23 cellular contexts compared by ENCODE assay signal in the genomic region with DNA sequence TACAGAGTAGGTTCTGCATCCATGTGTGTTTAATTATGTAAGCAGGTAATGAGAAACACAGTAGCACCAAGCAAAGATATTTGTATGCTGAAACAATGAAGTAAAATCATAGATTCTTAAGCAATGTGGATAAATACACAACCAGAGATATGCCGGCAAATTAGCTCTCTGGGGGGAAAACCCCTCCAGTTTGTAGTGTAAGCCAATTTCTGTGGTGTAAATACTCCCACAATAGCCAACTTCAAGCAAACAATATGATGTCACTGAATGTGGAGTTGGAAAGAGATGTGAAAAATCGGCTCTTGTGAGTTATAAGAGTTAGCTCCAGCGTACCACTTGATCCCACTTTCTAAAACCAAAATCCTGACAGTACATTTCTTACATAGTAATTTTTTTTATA. TPM values are rescaled to one million over a fixed set of nuclear protein-coding genes. Genes with fewer than 3 reads are reported as not detected.
"Had no signal": no experiment of that assay in that cellular context is flagged by ENCODE, and none has a peak within 500 bp of the region (broad histone marks: within the 10 kb centered on the region; RNA-seq: fewer than 3 reads in every experiment).

No MANE protein-coding gene starts in this region.

- H3K36me3 ChIP-seq: MG63 had no signal

- H3K4me3 ChIP-seq: MG63 had no signal

- H3K9ac ChIP-seq: SK-N-SH had no signal

- H3K4me2 ChIP-seq: SK-N-SH had no signal

- H3K9me3 ChIP-seq: SK-N-SH had no signal

- H3K27ac ChIP-seq: HL-60 had no signal

- DNase-seq: Karpas-422, KG1, MG63, NCI-H1092, NCI-H1105 treated with DMSO at 0.1 percent for 48 hours, NCI-H1417 treated with DMSO at 0.1 percent for 48 hours, NCI-H146, NCI-H1694 treated with DMSO at 0.1 percent for 48 hours, NCI-H1930, NCI-H2081, NCI-H2107, NCI-H2227 treated with DMSO at 0.1 percent for 48 hours, NCI-H524, NCI-H526 treated with DMSO at 0.1 percent for 48 hours, NCI-H774, Right ventricle myocardium superior, RPMI8226, SIG-M5, SK-N-SH, SW 1271 had no signal

- H3K27me3 ChIP-seq: MG63 had no signal

RNA-seq across cellular contexts. Expression of gene KRT38, which starts 3.9 kb away (rescaled TPM):
- total RNA-seq: NCI-H460, Right ventricle myocardium superior, SK-MEL-5 had no signal
- polyA plus RNA-seq: SK-N-SH had no signal

RNA-seq across cellular contexts. Expression of gene KRT37, which starts 20.3 kb away (rescaled TPM):
- total RNA-seq: NCI-H460, Right ventricle myocardium superior, SK-MEL-5 had no signal
- polyA plus RNA-seq: SK-N-SH had no signal

RNA-seq across cellular contexts. Expression of gene KRT32, which starts 22.5 kb away (rescaled TPM):
- total RNA-seq: NCI-H460, Right ventricle myocardium superior, SK-MEL-5 had no signal
- polyA plus RNA-seq: SK-N-SH had no signal

RNA-seq across cellular contexts. Expression of gene KRT35, which starts 36.3 kb away (rescaled TPM):
- total RNA-seq: NCI-H460, Right ventricle myocardium superior, SK-MEL-5 had no signal
- polyA plus RNA-seq: SK-N-SH had no signal

RNA-seq across cellular contexts. Expression of gene KRT36, which starts 45.1 kb away (rescaled TPM):
- total RNA-seq: NCI-H460, Right ventricle myocardium superior, SK-MEL-5 had no signal
- polyA plus RNA-seq: SK-N-SH had no signal
